26 cellular contexts compared by ENCODE assay signal in the genomic region with DNA sequence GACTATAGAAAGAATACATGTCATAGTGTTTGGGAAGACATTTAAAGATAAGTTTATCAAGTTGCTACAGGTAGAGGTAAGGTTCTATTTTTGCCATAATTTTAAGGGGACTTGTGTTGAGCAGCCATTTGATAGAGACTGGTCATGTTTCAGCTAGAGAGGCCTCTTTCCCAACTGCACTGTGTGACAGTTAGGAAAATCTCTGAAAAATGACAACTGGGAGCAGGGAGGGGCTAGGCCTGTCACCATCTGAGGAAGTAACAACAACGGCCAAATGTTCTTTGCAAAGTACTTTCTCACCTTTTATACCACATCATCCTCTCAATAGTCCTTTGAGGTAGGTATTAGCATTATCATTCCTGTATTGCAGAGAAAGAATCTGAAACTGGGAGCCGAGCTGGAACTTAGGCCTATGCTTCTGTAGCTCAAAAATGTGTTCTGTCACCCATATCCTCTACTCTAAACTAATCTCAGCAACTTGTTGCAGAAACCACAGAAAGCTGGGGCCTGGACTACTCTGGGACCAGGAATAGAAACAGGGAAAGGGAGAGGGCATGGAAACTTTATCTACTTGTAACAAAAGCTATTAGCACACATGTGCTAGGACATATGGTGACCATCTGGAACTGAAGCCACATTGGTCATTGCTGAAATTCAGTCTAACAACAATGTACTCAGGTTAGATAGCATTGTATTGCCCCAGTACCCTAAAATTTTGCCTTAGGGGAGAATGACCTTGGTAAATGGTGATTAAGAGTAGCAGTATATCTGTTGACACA.
DNase-seq lines count a peak whose midpoint lies in the region; ATAC-seq, FAIRE-seq and TF ChIP-seq lines count a peak whose summit lies in the region.
"Had no signal": no experiment of that assay in that cellular context is flagged by ENCODE, and none has a peak within 500 bp of the region (broad histone marks: within the 10 kb centered on the region; RNA-seq: fewer than 3 reads in every experiment).

No MANE protein-coding gene starts in this region.

- no CpG with 5 or more reads among the region's 2 CpGs for WGBS in mesendoderm (ENCODE audit: extremely low coverage, insufficient coverage, low lambda C conversion rate)
- WGBS in ovary, 3 donors, result 54 to 68% (median 58%) methylated on average over 2 of the region's 2 CpGs

- CTCF ChIA-PET in activated CD8-positive, alpha-beta T cell treated with anti-CD3 and anti-CD28 coated beads, Interleukin-2, amount 10 ng/mL, durations not matched to agents 7 days and 5 days (lab: Charles Lee), result no interaction called here
- CTCF ChIA-PET in activated CD4-positive, alpha-beta T cell treated with anti-CD3 and anti-CD28 coated beads for 36 hours (lab: Charles Lee), result no interaction called here

- ATAC-seq in activated CD8-positive, alpha-beta T cell treated with anti-CD3 and anti-CD28 coated beads, Interleukin-2, amount 10 ng/mL, durations not matched to agents 7 days and 5 days, result no peak
- no peak for ATAC-seq in GM19328 (IDR thresholded peaks at IDR 0.05; ENCODE audit: unreplicated experiment)
- no peak for ATAC-seq in activated CD4-positive, alpha-beta T cell treated with anti-CD3 and anti-CD28 coated beads for 36 hours
- ATAC-seq: GM23338; HepG2; naive thymus-derived CD4-positive, alpha-beta T cell had no signal

- no peaks in the 10 kb centered on the region for H4K20me1 ChIP-seq in astrocyte (ENCODE audit: insufficient read depth, low read length)

- no peaks in the 10 kb centered on the region for H3K9me3 ChIP-seq in BE2C
- no peaks in the 10 kb centered on the region for H3K9me3 ChIP-seq in astrocyte (ENCODE audit: insufficient read depth, low read depth, low read length)
- H3K9me3 ChIP-seq in ovary, result no peaks in the 10 kb centered on the region
- H3K9me3 ChIP-seq: thyroid gland had no signal

- H3K18ac ChIP-seq in mesendoderm (ENCODE audit: low read length), result no peak overlapping the region

- no peak overlapping the region for H4K8ac ChIP-seq in mesendoderm (ENCODE audit: low read depth, low read length)

- H3K9me3 Mint-ChIP-seq in astrocyte (ENCODE audit: unreplicated experiment), result no peaks in the 10 kb centered on the region
- H3K9me3 Mint-ChIP-seq in activated CD8-positive, alpha-beta T cell treated with anti-CD3 and anti-CD28 coated beads, Interleukin-2, amount 10 ng/mL, durations not matched to agents 7 days and 5 days (ENCODE audit: insufficient read depth), result no peaks in the 10 kb centered on the region
- H3K9me3 Mint-ChIP-seq in activated CD4-positive, alpha-beta T cell treated with anti-CD3 and anti-CD28 coated beads for 36 hours (ENCODE audit: low read depth), result no peaks in the 10 kb centered on the region
- H3K9me3 Mint-ChIP-seq: activated B cell treated with CpG ODN at 0.5 μM for 24 hours; activated CD4-positive, alpha-beta memory T cell treated with anti-CD3 and anti-CD28 coated beads for 36 hours; GM23338; stimulated activated naive CD8-positive, alpha-beta T cell treated with anti-CD3 and anti-CD28 coated beads, Interleukin-15, Interleukin-2, amounts not matched to agents 100 ng/mL and 50 ng/mL, for 24 hours had no signal

- DNase-seq in BE2C, result peak; percentile 34
- DNase-seq in GM19239 (ENCODE audit: insufficient read length, low spot score), result no peak
- peak; percentile 10 for DNase-seq in astrocyte (ENCODE audit: low read depth)
- peak; percentile 28 for DNase-seq in mesendoderm
- DNase-seq in activated CD8-positive, alpha-beta T cell treated with anti-CD3 and anti-CD28 coated beads, Interleukin-2, amount 10 ng/mL, durations not matched to agents 7 days and 5 days, result no peak
- no peak for DNase-seq in activated CD4-positive, alpha-beta T cell treated with anti-CD3 and anti-CD28 coated beads for 36 hours
- no peak for DNase-seq in ovary
- DNase-seq: activated B cell treated with CpG ODN at 0.5 μM for 24 hours; activated CD4-positive, alpha-beta memory T cell treated with anti-CD3 and anti-CD28 coated beads for 36 hours; activated gamma-delta T cell; activated T-cell treated with anti-CD3 and anti-CD28 coated beads for 4 hours; amygdala; central memory CD4-positive, alpha-beta T cell; DMS79; naive thymus-derived CD4-positive, alpha-beta T cell; NCI-H2107; stimulated activated CD4-positive, alpha-beta T cell treated with anti-CD3 and anti-CD28 coated beads, Interleukin-4, amount 100 ng/mL, for 4 hours; T1000; thyroid gland had no signal

- H3K36me3 Mint-ChIP-seq in astrocyte (ENCODE audit: low read depth, unreplicated experiment), result no peaks in the 10 kb centered on the region
- no peaks in the 10 kb centered on the region for H3K36me3 Mint-ChIP-seq in activated CD8-positive, alpha-beta T cell treated with anti-CD3 and anti-CD28 coated beads, Interleukin-2, amount 10 ng/mL, durations not matched to agents 7 days and 5 days (ENCODE audit: low read depth)
- no peaks in the 10 kb centered on the region for H3K36me3 Mint-ChIP-seq in activated CD4-positive, alpha-beta T cell treated with anti-CD3 and anti-CD28 coated beads for 36 hours (ENCODE audit: low read depth)
- H3K36me3 Mint-ChIP-seq: activated CD4-positive, alpha-beta memory T cell treated with anti-CD3 and anti-CD28 coated beads for 36 hours; naive thymus-derived CD4-positive, alpha-beta T cell had no signal

- H3K4me1 Mint-ChIP-seq in astrocyte (ENCODE audit: low read depth, unreplicated experiment), result no peaks in the 10 kb centered on the region
- H3K4me1 Mint-ChIP-seq in activated CD8-positive, alpha-beta T cell treated with anti-CD3 and anti-CD28 coated beads, Interleukin-2, amount 10 ng/mL, durations not matched to agents 7 days and 5 days (ENCODE audit: low read depth), result no peaks in the 10 kb centered on the region
- H3K4me1 Mint-ChIP-seq in activated CD4-positive, alpha-beta T cell treated with anti-CD3 and anti-CD28 coated beads for 36 hours, result no peaks in the 10 kb centered on the region
- H3K4me1 Mint-ChIP-seq: activated B cell treated with CpG ODN at 0.5 μM for 24 hours, GM23338 had no signal

- H2BK120ac ChIP-seq in mesendoderm (ENCODE audit: low read depth, low read length), result no peak overlapping the region

- H2AFZ ChIP-seq in astrocyte (ENCODE audit: low read depth, low read length), result no peak overlapping the region
- H2AFZ ChIP-seq: GM23338 had no signal

- FAIRE-seq in GM19239 (lab: Jason Lieb, UNC) (peak; percentile 66), astrocyte (lab: Jason Lieb, UNC) (peak; percentile 95)
- FAIRE-seq: endothelial cell of umbilical vein, HepG2 had no signal

- H2BK5ac ChIP-seq in mesendoderm (ENCODE audit: low read length), result no peak overlapping the region

- H3K27me3 ChIP-seq in BE2C (no peaks in the 10 kb centered on the region), astrocyte (ENCODE audit: insufficient read depth, low read length) (no peaks in the 10 kb centered on the region), mesendoderm (ENCODE audit: insufficient read depth, low read length, poor library complexity) (no peaks in the 10 kb centered on the region), ovary (no peaks in the 10 kb centered on the region)
- H3K27me3 ChIP-seq: thyroid gland had no signal

- H3K9ac ChIP-seq in astrocyte (ENCODE audit: low read length), result no peak overlapping the region
- H3K9ac ChIP-seq in mesendoderm (ENCODE audit: low read length), result no peak overlapping the region

- H3K56ac ChIP-seq in mesendoderm (ENCODE audit: low read length), result no peak overlapping the region

- H3K27me3 Mint-ChIP-seq in astrocyte (ENCODE audit: low read depth, unreplicated experiment), result no peaks in the 10 kb centered on the region
- no peaks in the 10 kb centered on the region for H3K27me3 Mint-ChIP-seq in activated CD8-positive, alpha-beta T cell treated with anti-CD3 and anti-CD28 coated beads, Interleukin-2, amount 10 ng/mL, durations not matched to agents 7 days and 5 days (ENCODE audit: low read depth)
- H3K27me3 Mint-ChIP-seq in activated CD4-positive, alpha-beta T cell treated with anti-CD3 and anti-CD28 coated beads for 36 hours, result no peaks in the 10 kb centered on the region
- H3K27me3 Mint-ChIP-seq: activated B cell treated with CpG ODN at 0.5 μM for 24 hours; activated CD4-positive, alpha-beta memory T cell treated with anti-CD3 and anti-CD28 coated beads for 36 hours; naive thymus-derived CD4-positive, alpha-beta T cell; stimulated activated naive CD8-positive, alpha-beta T cell treated with anti-CD3 and anti-CD28 coated beads, Interleukin-15, Interleukin-2, amounts not matched to agents 100 ng/mL and 50 ng/mL, for 24 hours had no signal

- peaks cover 8% of the 10 kb centered on the region for H3K4me1 ChIP-seq in BE2C
- no peaks in the 10 kb centered on the region for H3K4me1 ChIP-seq in astrocyte (ENCODE audit: insufficient read depth, low read length)
- no peaks in the 10 kb centered on the region for H3K4me1 ChIP-seq in mesendoderm (ENCODE audit: control insufficient read depth, low read depth, low read length)
- peaks cover 1% of the 10 kb centered on the region for H3K4me1 ChIP-seq in ovary (ENCODE audit: insufficient read depth)
- H3K4me1 ChIP-seq: thyroid gland had no signal

- H2AK5ac ChIP-seq in mesendoderm (ENCODE audit: low read length), result no peak overlapping the region

- no peaks in the 10 kb centered on the region for H3K79me1 ChIP-seq in mesendoderm (ENCODE audit: low read length)

- H3K36me3 ChIP-seq in BE2C (no peaks in the 10 kb centered on the region), astrocyte (ENCODE audit: insufficient read depth, low read length) (no peaks in the 10 kb centered on the region), mesendoderm (ENCODE audit: control insufficient read depth, insufficient read depth, low read length) (no peaks in the 10 kb centered on the region), ovary (no peaks in the 10 kb centered on the region)
- H3K36me3 ChIP-seq: thyroid gland had no signal

- H2BK15ac ChIP-seq in mesendoderm (replicated peaks; ENCODE audit: low read depth), result no peak overlapping the region

- H3K27ac ChIP-seq in astrocyte (ENCODE audit: low read depth, low read length) (no peak overlapping the region), mesendoderm (ENCODE audit: low read depth, low read length) (no peak overlapping the region), ovary (no peak overlapping the region)
- H3K27ac ChIP-seq: HL-60, RWPE1, thyroid gland had no signal

- no peak for TF ChIP-seq CTCF in BE2C (IDR thresholded peaks at IDR 0.05; ENCODE audit: low read depth, low read length)
- TF ChIP-seq CTCF in astrocyte (IDR thresholded peaks at IDR 0.05; ENCODE audit: insufficient read depth, low read depth, low read length), result no peak
- TF ChIP-seq CTCF in ovary (IDR thresholded peaks at IDR 0.05), result no peak

- TF ChIP-seq POLR2A in ovary (IDR thresholded peaks at IDR 0.05), result no peak

- H3K4me2 ChIP-seq in astrocyte (ENCODE audit: low read length), result no peak overlapping the region
- no peak overlapping the region for H3K4me2 ChIP-seq in mesendoderm (ENCODE audit: low read length)
- H3K4me2 ChIP-seq: GM23338 had no signal

- H4K5ac ChIP-seq in mesendoderm (ENCODE audit: low read length), result no peak overlapping the region

- POLR2A ChIA-PET in activated CD8-positive, alpha-beta T cell treated with anti-CD3 and anti-CD28 coated beads, Interleukin-2, amount 10 ng/mL, durations not matched to agents 7 days and 5 days (lab: Charles Lee), result no interaction called here
- POLR2A ChIA-PET in activated CD4-positive, alpha-beta T cell treated with anti-CD3 and anti-CD28 coated beads for 36 hours (lab: Charles Lee), result no interaction called here

- no peak overlapping the region for H3K27ac Mint-ChIP-seq in astrocyte (ENCODE audit: unreplicated experiment)
- no peak overlapping the region for H3K27ac Mint-ChIP-seq in activated CD8-positive, alpha-beta T cell treated with anti-CD3 and anti-CD28 coated beads, Interleukin-2, amount 10 ng/mL, durations not matched to agents 7 days and 5 days
- no peak overlapping the region for H3K27ac Mint-ChIP-seq in activated CD4-positive, alpha-beta T cell treated with anti-CD3 and anti-CD28 coated beads for 36 hours
- H3K27ac Mint-ChIP-seq: activated B cell treated with CpG ODN at 0.5 μM for 24 hours; activated CD4-positive, alpha-beta memory T cell treated with anti-CD3 and anti-CD28 coated beads for 36 hours; GM23338; naive thymus-derived CD4-positive, alpha-beta T cell; stimulated activated naive CD8-positive, alpha-beta T cell treated with anti-CD3 and anti-CD28 coated beads, Interleukin-15, Interleukin-2, amounts not matched to agents 100 ng/mL and 50 ng/mL, for 24 hours had no signal

- intact Hi-C loops in activated CD4-positive, alpha-beta T cell treated with anti-CD3 and anti-CD28 coated beads for 36 hours (cut with DNase I, micrococcal nuclease), result no loop called here
- intact Hi-C loops in ovary (cut with DNase I), result no loop called here

- no peaks in the 10 kb centered on the region for H3K79me2 ChIP-seq in astrocyte (ENCODE audit: insufficient read depth, low read length)
- no peaks in the 10 kb centered on the region for H3K79me2 ChIP-seq in mesendoderm (ENCODE audit: control insufficient read depth, insufficient read depth, low read length)

- no peak overlapping the region for H3K4me3 ChIP-seq in BE2C (ENCODE audit: low read depth, low read length)
- no peak overlapping the region for H3K4me3 ChIP-seq in astrocyte (ENCODE audit: insufficient read depth, low read depth, low read length)
- no peak overlapping the region for H3K4me3 ChIP-seq in mesendoderm (ENCODE audit: low read length)
- H3K4me3 ChIP-seq in ovary, result no peak overlapping the region
- H3K4me3 ChIP-seq: GM23338, thyroid gland had no signal

- no peak for TF ChIP-seq EP300 in ovary (IDR thresholded peaks at IDR 0.05)

- no peak overlapping the region for H3K23ac ChIP-seq in mesendoderm (ENCODE audit: low read length)

- no peak overlapping the region for H3K4ac ChIP-seq in mesendoderm (ENCODE audit: low read depth, low read length)

- no peak overlapping the region for H3K4me3 Mint-ChIP-seq in astrocyte (ENCODE audit: unreplicated experiment)
- H3K4me3 Mint-ChIP-seq in activated CD8-positive, alpha-beta T cell treated with anti-CD3 and anti-CD28 coated beads, Interleukin-2, amount 10 ng/mL, durations not matched to agents 7 days and 5 days, result no peak overlapping the region
- no peak overlapping the region for H3K4me3 Mint-ChIP-seq in activated CD4-positive, alpha-beta T cell treated with anti-CD3 and anti-CD28 coated beads for 36 hours
- H3K4me3 Mint-ChIP-seq: activated B cell treated with CpG ODN at 0.5 μM for 24 hours; activated CD4-positive, alpha-beta memory T cell treated with anti-CD3 and anti-CD28 coated beads for 36 hours; GM23338; naive thymus-derived CD4-positive, alpha-beta T cell; stimulated activated naive CD8-positive, alpha-beta T cell treated with anti-CD3 and anti-CD28 coated beads, Interleukin-15, Interleukin-2, amounts not matched to agents 100 ng/mL and 50 ng/mL, for 24 hours had no signal

Comparison
In these comparisons a context has a peak if more than half of its experiments do, and no peak if none do; other contexts are left out.
1. DNase-seq: peak in BE2C (single experiment), astrocyte (single experiment) and mesendoderm (single experiment); none in GM19239 (single experiment), activated CD8-positive, alpha-beta T cell treated with anti-CD3 and anti-CD28 coated beads, Interleukin-2, amount 10 ng/mL, durations not matched to agents 7 days and 5 days (single experiment), activated CD4-positive, alpha-beta T cell treated with anti-CD3 and anti-CD28 coated beads for 36 hours (single experiment) and ovary (0 of 5).